Comparison of ENCODE assay signal across 26 cellular contexts in the genomic region with DNA sequence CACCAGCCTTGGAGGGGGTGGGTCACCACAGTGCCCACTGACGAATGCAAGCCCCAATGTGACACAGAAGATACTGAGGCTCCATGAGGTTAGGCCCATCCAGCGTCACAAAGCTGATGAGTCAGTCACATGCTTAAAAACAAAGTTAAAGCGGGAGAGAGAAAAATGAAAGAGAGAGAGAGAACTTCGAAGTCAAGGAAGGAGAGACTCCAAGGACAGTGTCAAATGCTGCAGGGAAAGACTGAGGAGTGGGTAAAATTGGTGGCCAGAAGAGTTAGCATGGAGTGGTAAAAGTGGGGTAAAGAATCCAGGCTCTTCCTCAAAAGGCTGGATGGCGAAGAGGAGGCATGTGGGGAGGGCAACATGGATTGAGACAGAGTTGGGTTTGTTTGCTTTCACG.
"Had no signal": no experiment of that assay in that cellular context is flagged by ENCODE, and none has a peak within 500 bp of the region (broad histone marks: within the 10 kb centered on the region; RNA-seq: fewer than 3 reads in every experiment).

No MANE protein-coding gene starts in this region.

- H3K4me2 ChIP-seq: neural progenitor cell had no signal

- H3K27ac ChIP-seq: coronary artery, esophagus squamous epithelium, lower lobe of right lung, neural progenitor cell, prostate gland, right atrium auricular region, stomach, thyroid gland, vagina had no signal

- H3K4me3 ChIP-seq: coronary artery, esophagus squamous epithelium, lower lobe of right lung, neural progenitor cell, prostate gland, right atrium auricular region, stomach, thyroid gland, vagina had no signal

- FAIRE-seq: endometrium, frontal cortex, keratinocyte had no signal

- DNase-seq: dermis blood vessel endothelial cell; effector memory CD8-positive, alpha-beta T cell; erythroblast; esophagus squamous epithelium; hypothalamus; immature natural killer cell; left ventricle myocardium superior; lower lobe of right lung; natural killer cell; stimulated activated CD4-positive, alpha-beta T cell treated with anti-CD3 and anti-CD28 coated beads, Interleukin-2, amount 100 ng/mL, for 24 hours; stimulated activated CD4-positive, alpha-beta T cell treated with anti-CD3 and anti-CD28 coated beads, Interleukin-4, amount 100 ng/mL, for 24 hours; stimulated activated naive CD4-positive, alpha-beta T cell treated with Interleukin-2 at 50 U/mL for 16 hours; stomach; thyroid gland; trophoblast cell had no signal

- H3K9me3 ChIP-seq: esophagus squamous epithelium, lower lobe of right lung, prostate gland, right atrium auricular region, stomach, thyroid gland, vagina had no signal

- H3K4me3 Mint-ChIP-seq: effector memory CD8-positive, alpha-beta T cell; immature natural killer cell; memory B cell; natural killer cell; neural progenitor cell; stimulated activated effector memory CD8-positive, alpha-beta T cell treated with anti-CD3 and anti-CD28 coated beads, Interleukin-12 subunit alpha, Interleukin-12 subunit beta, amount 100 ng/mL, for 72 hours had no signal

- H3K36me3 Mint-ChIP-seq: immature natural killer cell; memory B cell; natural killer cell; neural progenitor cell; stimulated activated effector memory CD8-positive, alpha-beta T cell treated with anti-CD3 and anti-CD28 coated beads, Interleukin-12 subunit alpha, Interleukin-12 subunit beta, amount 100 ng/mL, for 72 hours had no signal

- H3K27me3 ChIP-seq: esophagus squamous epithelium, neural progenitor cell, right atrium auricular region, stomach, thyroid gland, vagina had no signal

- H2AFZ ChIP-seq: neural progenitor cell had no signal

- ATAC-seq: effector memory CD8-positive, alpha-beta T cell; left ventricle myocardium superior; lower lobe of right lung; natural killer cell; sciatic nerve; stimulated activated effector memory CD8-positive, alpha-beta T cell treated with anti-CD3 and anti-CD28 coated beads, Interleukin-12 subunit alpha, Interleukin-12 subunit beta, amount 100 ng/mL, for 72 hours had no signal

- H3K9ac ChIP-seq: neural progenitor cell had no signal

- H3K4me1 Mint-ChIP-seq: immature natural killer cell, memory B cell, natural killer cell, neural progenitor cell had no signal

- H3K27ac Mint-ChIP-seq: effector memory CD8-positive, alpha-beta T cell; immature natural killer cell; memory B cell; natural killer cell; neural progenitor cell; stimulated activated effector memory CD8-positive, alpha-beta T cell treated with anti-CD3 and anti-CD28 coated beads, Interleukin-12 subunit alpha, Interleukin-12 subunit beta, amount 100 ng/mL, for 72 hours had no signal

- H3K9me3 Mint-ChIP-seq: effector memory CD8-positive, alpha-beta T cell; immature natural killer cell; memory B cell; natural killer cell; neural progenitor cell; stimulated activated effector memory CD8-positive, alpha-beta T cell treated with anti-CD3 and anti-CD28 coated beads, Interleukin-12 subunit alpha, Interleukin-12 subunit beta, amount 100 ng/mL, for 72 hours had no signal

- H3K36me3 ChIP-seq: lower lobe of right lung, neural progenitor cell, prostate gland, right atrium auricular region, stomach, thyroid gland, vagina had no signal

- H3K4me1 ChIP-seq: esophagus squamous epithelium, lower lobe of right lung, neural progenitor cell, prostate gland, stomach, thyroid gland, vagina had no signal
